In the genomic region with DNA sequence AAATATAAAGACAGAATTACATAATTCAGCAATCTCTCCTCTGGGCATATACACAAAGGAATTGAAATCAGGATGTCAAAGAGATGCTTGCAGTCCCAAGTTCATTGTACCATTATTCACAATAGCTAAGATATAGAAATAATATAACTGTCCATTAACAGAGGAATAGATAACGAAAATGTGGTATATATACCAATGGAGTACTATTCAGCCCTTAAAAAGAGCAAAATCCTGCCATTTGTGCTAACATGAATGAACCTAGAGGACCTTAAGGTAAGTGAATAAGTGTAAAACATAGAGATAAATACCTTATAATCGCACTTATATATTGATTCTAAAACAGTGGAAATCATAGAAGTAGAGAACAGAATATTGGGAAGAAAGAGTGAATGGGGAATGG, we compare ENCODE assay signal across 15 cellular contexts. TPM values are rescaled to one million over a fixed set of nuclear protein-coding genes. Genes with fewer than 3 reads are reported as not detected.
DNase-seq lines count a peak whose midpoint lies in the region; ATAC-seq, FAIRE-seq and TF ChIP-seq lines count a peak whose summit lies in the region.
"Had no signal": no experiment of that assay in that cellular context is flagged by ENCODE, and none has a peak within 500 bp of the region (broad histone marks: within the 10 kb centered on the region; RNA-seq: fewer than 3 reads in every experiment).

No MANE protein-coding gene starts in this region.

- H3K4me3 Mint-ChIP-seq in activated T-cell treated with anti-CD3 and anti-CD28 coated beads, Interleukin-2, amount 50 U/mL, for 24 hours, result no peak overlapping the region
- H3K4me3 Mint-ChIP-seq in stimulated activated effector memory CD8-positive, alpha-beta T cell treated with anti-CD3 and anti-CD28 coated beads, Interleukin-12 subunit alpha, Interleukin-12 subunit beta, amount 100 ng/mL, for 72 hours, result peak overlapping the region; percentile 17
- H3K4me3 Mint-ChIP-seq in MCF 10A (ENCODE audit: unreplicated experiment), result no peak overlapping the region
- H3K4me3 Mint-ChIP-seq: CD8-positive, alpha-beta T cell had no signal

- H3K9me3 ChIP-seq in HEK293 (ENCODE audit: control insufficient read depth, insufficient read depth, low read depth, low read length) (no peaks in the 10 kb centered on the region), GM12878 (replicated peaks; ENCODE audit: control insufficient read depth, insufficient read depth, low read length) (no peaks in the 10 kb centered on the region; the same call in 1 of the 3 replicates)
- H3K9me3 ChIP-seq: MG63 had no signal

- no peak for DNase-seq in activated T-cell treated with anti-CD3 and anti-CD28 coated beads, Interleukin-2, amount 50 U/mL, for 24 hours
- no peak for DNase-seq in activated T-cell treated with anti-CD3 and anti-CD28 coated beads for 4 hours
- no peak for DNase-seq in GM12878 (ENCODE audit: low read depth, low spot score)
- DNase-seq in stimulated activated effector memory CD8-positive, alpha-beta T cell treated with anti-CD3 and anti-CD28 coated beads, Interleukin-12 subunit alpha, Interleukin-12 subunit beta, amount 100 ng/mL, for 72 hours (ENCODE audit: low spot score in 2 of 2), result no peak
- no peak for DNase-seq in effector CD8-positive, alpha-beta T cell (lab: John Stamatoyannopoulos, UW)
- DNase-seq in MCF 10A (ENCODE audit: unreplicated experiment), result no peak
- DNase-seq in HEK293T (ENCODE audit: extremely low spot score), result no peak
- DNase-seq: CD8-positive, alpha-beta T cell; KBM-7; MG63; NCI-H1105; NCI-H187; NCI-H446; PC-3 had no signal

- intact Hi-C loops in GM12878 (cut with micrococcal nuclease; ENCODE audit: unreplicated experiment), result no loop called here
- intact Hi-C loops in MCF 10A (cut with micrococcal nuclease), result no loop called here

- 0 out of 2 replicates have a peak, but pooled peaks cover 1% of the 10 kb centered on the region for H3K4me1 ChIP-seq in HEK293 (ENCODE audit: control insufficient read depth, insufficient read depth, low read length)
- H3K4me1 ChIP-seq in GM12878 (ENCODE audit: control insufficient read depth, insufficient read depth, low read length), result no peaks in the 10 kb centered on the region

- no peak overlapping the region for H3K27ac ChIP-seq in HEK293 (ENCODE audit: extremely low read depth, low read depth, low read length)
- H3K27ac ChIP-seq in GM12878 (ENCODE audit: control insufficient read depth, insufficient read depth), result no peak overlapping the region

- no peak for TF ChIP-seq POLR2A in GM12878 (IDR thresholded peaks at IDR 0.05; ENCODE audit: low read depth, low read length)

- H2AFZ ChIP-seq in GM12878 (ENCODE audit: control insufficient read depth, low read depth, low read length), result no peak overlapping the region

- peaks cover 71% of the 10 kb centered on the region for H3K4me1 Mint-ChIP-seq in activated T-cell treated with anti-CD3 and anti-CD28 coated beads, Interleukin-2, amount 50 U/mL, for 24 hours (ENCODE audit: low read depth)
- H3K4me1 Mint-ChIP-seq in stimulated activated effector memory CD8-positive, alpha-beta T cell treated with anti-CD3 and anti-CD28 coated beads, Interleukin-12 subunit alpha, Interleukin-12 subunit beta, amount 100 ng/mL, for 72 hours, result peaks cover 49% of the 10 kb centered on the region
- peaks cover under 1% of the 10 kb centered on the region for H3K4me1 Mint-ChIP-seq in MCF 10A (ENCODE audit: insufficient read depth, unreplicated experiment)

- H4K20me1 ChIP-seq in GM12878 (ENCODE audit: control insufficient read depth, insufficient read depth), result no peaks in the 10 kb centered on the region

- no peak for FAIRE-seq in GM12878 (lab: Jason Lieb, UNC)

- peaks cover 80% of the 10 kb centered on the region for H3K36me3 Mint-ChIP-seq in activated T-cell treated with anti-CD3 and anti-CD28 coated beads, Interleukin-2, amount 50 U/mL, for 24 hours (ENCODE audit: low read depth)
- H3K36me3 Mint-ChIP-seq in stimulated activated effector memory CD8-positive, alpha-beta T cell treated with anti-CD3 and anti-CD28 coated beads, Interleukin-12 subunit alpha, Interleukin-12 subunit beta, amount 100 ng/mL, for 72 hours, result peaks cover 100% of the 10 kb centered on the region
- no peaks in the 10 kb centered on the region for H3K36me3 Mint-ChIP-seq in MCF 10A (ENCODE audit: insufficient read depth, unreplicated experiment)

- peaks cover 3% of the 10 kb centered on the region for H3K9me3 Mint-ChIP-seq in activated T-cell treated with anti-CD3 and anti-CD28 coated beads, Interleukin-2, amount 50 U/mL, for 24 hours
- no peaks in the 10 kb centered on the region for H3K9me3 Mint-ChIP-seq in stimulated activated effector memory CD8-positive, alpha-beta T cell treated with anti-CD3 and anti-CD28 coated beads, Interleukin-12 subunit alpha, Interleukin-12 subunit beta, amount 100 ng/mL, for 72 hours
- peaks cover 7% of the 10 kb centered on the region for H3K9me3 Mint-ChIP-seq in MCF 10A (ENCODE audit: unreplicated experiment)
- H3K9me3 Mint-ChIP-seq: CD8-positive, alpha-beta T cell had no signal

- BruUV-seq in GM12878 (replicated peaks; lab: Mats Ljungman, UMichigan) (no TSS peak), MCF 10A (replicated peaks; lab: Mats Ljungman, UMichigan) (no TSS peak)

- no peaks in the 10 kb centered on the region for H3K36me3 ChIP-seq in HEK293 (ENCODE audit: control insufficient read depth in 2 of 2, insufficient read depth in 1 of 2, low read length in 2 of 2)
- H3K36me3 ChIP-seq in GM12878 (ENCODE audit: control insufficient read depth in 2 of 2, insufficient read depth in 2 of 2, low read length in 1 of 2), result peaks cover 0 to 13% of the 10 kb centered on the region in 2 experiments; a peak in 2 of 4 replicates
- H3K36me3 ChIP-seq: MG63 had no signal

- no peak overlapping the region for H3K9ac ChIP-seq in GM12878 (ENCODE audit: control insufficient read depth, insufficient read depth, low read length)

- in situ Hi-C loops in GM12878 (cut with MboI), result no loop called here

- no peak for TF ChIP-seq CTCF in HEK293 (tag by site-specific recombination; IDR thresholded peaks at IDR 0.05)
- no peak for TF ChIP-seq CTCF in GM12878 (IDR thresholded peaks at IDR 0.05 in 2 of 3, conservative IDR thresholded peaks at IDR 0.05 in 1 of 3; ENCODE audit: control insufficient read depth in 2 of 3, extremely low read depth in 1 of 3, insufficient read depth in 1 of 3, low read depth in 3 of 3, low read length in 3 of 3)
- TF ChIP-seq CTCF in MCF 10A (IDR thresholded peaks at IDR 0.05; ENCODE audit: unreplicated experiment), result no peak

- H3K27me3 Mint-ChIP-seq in activated T-cell treated with anti-CD3 and anti-CD28 coated beads, Interleukin-2, amount 50 U/mL, for 24 hours, result no peaks in the 10 kb centered on the region
- H3K27me3 Mint-ChIP-seq in MCF 10A (ENCODE audit: insufficient read depth, unreplicated experiment), result no peaks in the 10 kb centered on the region

- POLR2A ChIA-PET in HEK293 (lab: Yijun Ruan, JAX), result no interaction called here
- POLR2A ChIA-PET in GM12878 (lab: Charles Lee), result interaction anchor here (0.6 to 3.3 kb wide), 6 partner anchors 8 to 163 kb away, joined by 3 to 39 read pairs (median 6); partner anchors contain the start of gene ST8SIA4
- POLR2A ChIA-PET in MCF 10A (lab: Yijun Ruan, JAX), result no interaction called here
- POLR2A ChIA-PET in HEK293T (lab: Yijun Ruan, JAX), result no interaction called here

- peaks cover 97% of the 10 kb centered on the region for H3K79me2 ChIP-seq in GM12878 (ENCODE audit: control insufficient read depth, insufficient read depth, low read length)

- H3K27me3 ChIP-seq in GM12878 (replicated peaks in 1 of 2; ENCODE audit: control insufficient read depth in 2 of 2, insufficient read depth in 2 of 2, low read length in 1 of 2), result no peaks in the 10 kb centered on the region

- WGBS in GM12878 (ENCODE audit: insufficient coverage, insufficient replicate concordance, low lambda C conversion rate, missing lambda C conversion rate), result 98% methylated on average over 2 of the region's 2 CpGs

- RAD21 ChIA-PET in GM12878 (lab: Charles Lee; ENCODE audit: unreplicated experiment), result interaction anchor here (1.5 to 15.0 kb wide), 13 partner anchors 5 to 120 kb away, joined by 4 to 345 read pairs (median 52); partner anchors contain the start of gene ST8SIA4

- no peak overlapping the region for H3K4me3 ChIP-seq in HEK293 (ENCODE audit: low read depth, low read length)
- no peak overlapping the region for H3K4me3 ChIP-seq in GM12878
- H3K4me3 ChIP-seq: MG63 had no signal

- peak overlapping the region; percentile 92 for H3K4me2 ChIP-seq in GM12878 (ENCODE audit: control insufficient read depth, insufficient read depth)

- no peak for TF ChIP-seq EP300 in GM12878 (IDR thresholded peaks at IDR 0.05; ENCODE audit: borderline replicate concordance in 1 of 2, control insufficient read depth in 1 of 2, low read depth in 2 of 2, low read length in 2 of 2)

- peak overlapping the region; percentile 7 for H3K27ac Mint-ChIP-seq in activated T-cell treated with anti-CD3 and anti-CD28 coated beads, Interleukin-2, amount 50 U/mL, for 24 hours
- peak overlapping the region; percentile 11 for H3K27ac Mint-ChIP-seq in stimulated activated effector memory CD8-positive, alpha-beta T cell treated with anti-CD3 and anti-CD28 coated beads, Interleukin-12 subunit alpha, Interleukin-12 subunit beta, amount 100 ng/mL, for 72 hours
- H3K27ac Mint-ChIP-seq in MCF 10A (ENCODE audit: low read depth, unreplicated experiment), result no peak overlapping the region
- H3K27ac Mint-ChIP-seq: CD8-positive, alpha-beta T cell had no signal

- no peak for TF ChIP-seq RAD21 in GM12878 (IDR thresholded peaks at IDR 0.05; ENCODE audit: insufficient read depth, low read depth, low read length)

- SMC1A ChIA-PET in GM12878 (lab: Charles Lee; ENCODE audit: uncharacterized antibody, unreplicated experiment), result interaction anchor here (0.8 to 17.5 kb wide), 12 partner anchors 6 to 120 kb away, joined by 3 to 389 read pairs (median 14); partner anchors contain the start of gene ST8SIA4

- no peak for ATAC-seq in GM12878
- no peak for ATAC-seq in stimulated activated effector memory CD8-positive, alpha-beta T cell treated with anti-CD3 and anti-CD28 coated beads, Interleukin-12 subunit alpha, Interleukin-12 subunit beta, amount 100 ng/mL, for 72 hours
- ATAC-seq: CD8-positive, alpha-beta T cell; PC-3 had no signal

- CTCF ChIA-PET in HEK293 (lab: Yijun Ruan, JAX) (interaction anchor here (0.7 kb wide), 1 partner anchor 266 kb away, joined by 3 read pairs; no protein-coding TSS in a partner anchor), GM12878 (lab: Yijun Ruan, JAX) (interaction anchor here (0.7 to 13.2 kb wide), 6 partner anchors 8 to 120 kb away, joined by 3 to 232 read pairs (median 8); partner anchors contain the start of gene ST8SIA4), MCF 10A (lab: Yijun Ruan, JAX) (no interaction called here), HEK293T (lab: Yijun Ruan, JAX) (no interaction called here)

RNA-seq across cellular contexts. Expression of gene ST8SIA4, which starts 7.0 kb away (rescaled TPM):
- total RNA-seq in GM12878 (2013; cell fraction: nucleolus; rRNA removed), result 158 and 176 TPM in 2 replicates
- total RNA-seq in GM12878 (2014; rRNA removed) (16.0 and 20.1 TPM in 2 replicates), GM12878 (2014; rRNA removed; fragmentation: Illumina TruSeq; extraction: Trizol) (22.2 and 24.3 TPM in 2 replicates), GM12878 (2021) (29.4 and 30.3 TPM in 2 replicates), MCF 10A (2022) (0.26 and 0.54 TPM in 2 replicates)
- polyA plus RNA-seq in GM12878 (2011; ENCODE audit: low read depth), result 6.6 TPM
- polyA plus RNA-seq in GM12878 (2011; rRNA removed) (30.9 and 47.1 TPM in 2 replicates), GM12878 (2014; fragmentation: Illumina TruSeq; extraction: Trizol) (11.8 and 15.0 TPM in 2 replicates), GM12878 (2014; fragmentation: Nextera tagmentation; extraction: Ambion mirVana) (1 to 10 TPM; 4.4 to 7.3 TPM), GM12878 (2014; rRNA removed) (11.5 and 18.8 TPM in 2 replicates), GM12878 (2016; fragmentation: Nextera tagmentation; extraction: Ambion mirVana) (10 to 100 TPM; 20.3 to 23.2 TPM)
- polyA plus RNA-seq in GM12878 (2011; cell fraction: cytosol; rRNA removed), result 11.6 and 12.3 TPM in 2 replicates
- 12.6 and 15.7 TPM in 2 replicates for polyA plus RNA-seq in GM12878 (2011; cell fraction: nucleus; rRNA removed)
- polyA plus RNA-seq in GM12878 (2012), result 11.4 and 12.2 TPM in 2 replicates
- polyA minus RNA-seq in GM12878 (2011; rRNA and poly(A)+ RNA removed), result 50.8 and 52.2 TPM in 2 replicates
- polyA minus RNA-seq in GM12878 (2011; cell fraction: cytosol; rRNA and poly(A)+ RNA removed), result 14.7 and 18.0 TPM in 2 replicates
- polyA minus RNA-seq in GM12878 (2011; cell fraction: nucleus; rRNA and poly(A)+ RNA removed), result 101 and 123 TPM in 2 replicates

Comparison
In these comparisons a context has a peak if more than half of its experiments do, and no peak if none do; other contexts are left out.
1. RNA of gene ST8SIA4, which starts 7.0 kb away (total RNA-seq): 16.0 to 176 TPM in GM12878; 0.26 to 0.54 TPM in MCF 10A; every median in the first group is over 10 times any median in the second.
2. CTCF ChIA-PET loops: an anchor here in HEK293 (0.7 kb wide) and GM12878 (0.7 to 13.2 kb wide); none called in MCF 10A and HEK293T.